Comparison of ENCODE assay signal across 1 cellular context in genomic region chr22:42366815-42367581, GRCh38.
TF ChIP-seq lines count a peak whose summit lies in the region.

No MANE protein-coding gene starts in this region.

TF ChIP-seq in WTC11, 78 proteins besides CTCF, POLR2A, EP300 and RAD21 (continued from another document):
- TF ChIP-seq ZNF281 (CRISPR knock-in tag; IDR thresholded peaks at IDR 0.05) (no peak), ZMAT4 (CRISPR knock-in tag; IDR thresholded peaks at IDR 0.05) (no peak), ZNF416 (CRISPR knock-in tag; IDR thresholded peaks at IDR 0.05) (no peak), FOXP4 (CRISPR knock-in tag; IDR thresholded peaks at IDR 0.05) (no peak), AFF4 (CRISPR knock-in tag; IDR thresholded peaks at IDR 0.05; ENCODE audit: borderline replicate concordance) (no peak), GTF2I (CRISPR knock-in tag; conservative IDR thresholded peaks at IDR 0.05) (no peak), E2F5 (CRISPR knock-in tag; IDR thresholded peaks at IDR 0.05) (no peak), ZNF396 (CRISPR knock-in tag; IDR thresholded peaks at IDR 0.05; ENCODE audit: borderline replicate concordance) (no peak), ATF3 (CRISPR knock-in tag; conservative IDR thresholded peaks at IDR 0.05) (no peak), CREB1 (CRISPR knock-in tag; IDR thresholded peaks at IDR 0.05) (no peak), ATF2 (CRISPR knock-in tag; IDR thresholded peaks at IDR 0.05; ENCODE audit: borderline replicate concordance, low read depth) (no peak), RELA (CRISPR knock-in tag; IDR thresholded peaks at IDR 0.05; ENCODE audit: borderline replicate concordance) (no peak), IRF2 (CRISPR knock-in tag; IDR thresholded peaks at IDR 0.05; ENCODE audit: borderline replicate concordance, low read depth) (no peak)
